23 cellular contexts compared by ENCODE assay signal in genomic region chr10:113802997-113803396, GRCh38. TPM values are rescaled to one million over a fixed set of nuclear protein-coding genes. Genes with fewer than 3 reads are reported as not detected.
A peak's percentile ranks its signal among the peaks of the same experiment; 100 is the strongest.
DNase-seq lines count a peak whose midpoint lies in the region; ATAC-seq and TF ChIP-seq lines count a peak whose summit lies in the region.
"Had no signal": no experiment of that assay in that cellular context is flagged by ENCODE, and none has a peak within 500 bp of the region (broad histone marks: within the 10 kb centered on the region; RNA-seq: fewer than 3 reads in every experiment).

No MANE protein-coding gene starts in this region.

- TF ChIP-seq CTCF in gastroesophageal sphincter (IDR thresholded peaks at IDR 0.05): no peak
- no peak for TF ChIP-seq CTCF in vagina (IDR thresholded peaks at IDR 0.05)

- ATAC-seq in gastroesophageal sphincter: no peak
- no peak for ATAC-seq in GM21360 (IDR thresholded peaks at IDR 0.05; ENCODE audit: unreplicated experiment)
- ATAC-seq: stimulated activated naive CD8-positive, alpha-beta T cell treated with anti-CD3 and anti-CD28 coated beads, Interleukin-15, amount 100 ng/mL, for 72 hours had no signal

- H3K9me3 ChIP-seq in gastroesophageal sphincter: no peaks in the 10 kb centered on the region
- H3K9me3 ChIP-seq in vagina: no peaks in the 10 kb centered on the region
- H3K9me3 ChIP-seq: BE2C, breast epithelium, Caco-2, SK-N-SH had no signal

- peak; percentile 35 for DNase-seq in SIG-M5 treated with dmso at 0.1 percent for 504 hours (lab: John Stamatoyannopoulos, UW; ENCODE audit: unreplicated experiment)
- DNase-seq in SIG-M5 (lab: John Stamatoyannopoulos, UW): no peak
- DNase-seq in SKM-1 (lab: John Stamatoyannopoulos, UW; ENCODE audit: unreplicated experiment): peak; percentile 25
- no peak for DNase-seq in vagina (ENCODE audit: extremely low spot score in 2 of 2)
- DNase-seq in HK-2 (ENCODE audit: unreplicated experiment): no peak
- DNase-seq in posterior vena cava (ENCODE audit: low spot score): no peak
- DNase-seq: 8988T; activated CD4-positive, alpha-beta T cell treated with anti-CD3 and anti-CD28 coated beads, Interleukin-2, amount 50 U/mL, for 1 hour; activated CD8-positive, alpha-beta memory T cell treated with anti-CD3 and anti-CD28 coated beads, Interleukin-2, amount 50 U/mL, for 4 hours; activated effector memory CD4-positive, alpha-beta T cell treated with anti-CD3 and anti-CD28 coated beads, Interleukin-2, amount 50 U/mL, for 16 hours; BE2C; Caco-2; H7; hypothalamus; islet precursor cell; mammary epithelial cell; NCI-H1417 treated with DMSO at 0.1 percent for 48 hours; NCI-H2171; SK-N-SH; stimulated activated naive CD8-positive, alpha-beta T cell treated with anti-CD3 and anti-CD28 coated beads, Interleukin-15, amount 100 ng/mL, for 72 hours had no signal

- WGBS in gastroesophageal sphincter (ENCODE audit: low coverage in 1 of 2), 2 donors: 37 to 40% methylated on average over 1 to 2 of the region's 4 CpGs

- H3K4me1 ChIP-seq in gastroesophageal sphincter: peaks cover 0 to 33% (median 0%) of the 10 kb centered on the region in 3 donors
- peaks cover 24% of the 10 kb centered on the region for H3K4me1 ChIP-seq in vagina
- H3K4me1 ChIP-seq: BE2C, breast epithelium, Caco-2 had no signal

- intact Hi-C loops in vagina (cut with DNase I): loop anchor here (5.0 kb wide), 1 partner anchor 294 kb away; no protein-coding TSS in a partner anchor
- intact Hi-C loops in posterior vena cava (cut with DNase I): loop anchor here in 1 of 2 donors (5.0 kb wide), 1 partner anchor 299 kb away; no protein-coding TSS in a partner anchor

- H3K36me3 ChIP-seq in gastroesophageal sphincter: no peaks in the 10 kb centered on the region
- H3K36me3 ChIP-seq in vagina: no peaks in the 10 kb centered on the region
- H3K36me3 ChIP-seq: BE2C, breast epithelium had no signal

- H3K4me3 ChIP-seq in gastroesophageal sphincter (no peak overlapping the region), vagina (no peak overlapping the region)
- H3K4me3 ChIP-seq: breast epithelium had no signal

- no peak for TF ChIP-seq EP300 in gastroesophageal sphincter (IDR thresholded peaks at IDR 0.05)

- no peaks in the 10 kb centered on the region for H3K27me3 ChIP-seq in gastroesophageal sphincter
- no peaks in the 10 kb centered on the region for H3K27me3 ChIP-seq in vagina
- H3K27me3 ChIP-seq: breast epithelium had no signal

- TF ChIP-seq POLR2A in gastroesophageal sphincter (IDR thresholded peaks at IDR 0.05): no peak
- TF ChIP-seq POLR2A in vagina (IDR thresholded peaks at IDR 0.05): no peak

- H3K27ac ChIP-seq in gastroesophageal sphincter: peak overlapping the region in 3 of 4 donors; percentile 12 to 23 (median 19)
- peak overlapping the region; percentile 53 for H3K27ac ChIP-seq in vagina
- H3K27ac ChIP-seq: breast epithelium had no signal

RNA-seq across cellular contexts. Expression of gene DCLRE1A, which starts 50.9 kb away (rescaled TPM):
- total RNA-seq in gastroesophageal sphincter: 1 to 10 TPM; 4.2 to 9.8 (median 6.2) TPM
- 3.9 TPM for total RNA-seq in vagina
- total RNA-seq in posterior vena cava: 1 to 10 TPM; 5.0 to 5.5 TPM

RNA-seq across cellular contexts. Expression of gene NHLRC2, which starts 51.5 kb away (rescaled TPM):
- total RNA-seq in gastroesophageal sphincter (10 to 100 TPM; 41.2 to 80.9 (median 62.1) TPM), vagina (16.7 TPM), posterior vena cava (10 to 100 TPM; 30.9 to 37.5 TPM)

RNA-seq across cellular contexts. Expression of gene PLEKHS1, which starts 51.5 kb away (rescaled TPM):
- total RNA-seq in gastroesophageal sphincter (1 to 10 TPM in 1 of 4 donors, under 1 TPM in 1, not detected in 2; 0.12 to 1.1 TPM), vagina (not detected), posterior vena cava (not detected)
- total RNA-seq: Caco-2, H7 had no signal

Comparison
In these comparisons a context has a peak if more than half of its experiments do, and no peak if none do; other contexts are left out.
1. DNase-seq: peak in SIG-M5 treated with dmso at 0.1 percent for 504 hours (single experiment) and SKM-1 (single experiment); none in SIG-M5 (single experiment), vagina (0 of 2), HK-2 (single experiment) and posterior vena cava (single experiment).